9 cellular contexts compared by ENCODE assay signal in the genomic region with DNA sequence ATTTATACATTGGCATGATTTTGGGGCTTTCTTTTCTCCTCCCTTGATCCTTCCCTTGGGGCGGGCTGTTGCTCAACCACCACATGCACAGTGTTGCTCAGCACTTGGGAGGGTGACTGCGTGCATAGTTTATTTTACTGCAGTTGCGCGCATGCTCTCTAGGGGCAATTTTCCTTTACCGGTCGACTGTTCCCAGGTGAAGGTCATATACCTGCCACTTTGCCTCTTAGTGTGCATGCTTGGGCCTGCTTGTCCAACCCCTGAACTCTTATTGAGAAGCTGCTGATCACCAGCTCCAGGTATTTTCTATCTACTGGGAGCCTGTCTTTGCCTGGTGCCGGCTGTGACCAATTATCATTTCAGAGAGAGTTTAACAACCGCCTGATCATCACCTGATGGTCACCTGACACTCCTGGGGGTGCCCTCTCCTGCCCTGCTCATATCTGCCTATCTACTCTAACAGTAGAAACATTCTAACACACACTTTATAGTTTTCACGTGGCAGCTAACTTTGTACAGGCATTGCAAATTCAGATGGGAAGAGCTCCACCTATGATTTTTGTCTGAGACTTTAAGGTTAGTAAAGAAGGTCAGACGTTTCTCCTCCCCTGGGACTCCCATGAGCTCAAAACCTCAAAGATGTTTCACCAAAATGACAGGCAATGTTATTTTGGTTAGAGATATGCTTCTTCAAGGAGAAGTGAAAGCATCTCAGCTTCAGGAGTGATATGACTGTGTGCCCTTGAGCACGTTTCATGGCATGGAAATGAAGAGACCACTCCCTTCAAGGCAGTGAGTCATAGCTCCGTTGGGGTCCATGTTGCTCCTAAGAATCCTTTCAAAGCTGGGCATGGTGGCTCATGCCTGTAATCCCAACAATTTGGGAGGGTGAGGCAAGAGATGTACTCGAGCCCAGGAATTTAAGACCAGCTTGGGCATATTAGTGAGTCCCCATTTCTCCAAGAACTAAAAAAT.
DNase-seq lines count a peak whose midpoint lies in the region; ATAC-seq and TF ChIP-seq lines count a peak whose summit lies in the region.
"Had no signal": no experiment of that assay in that cellular context is flagged by ENCODE, and none has a peak within 500 bp of the region (broad histone marks: within the 10 kb centered on the region; RNA-seq: fewer than 3 reads in every experiment).

No MANE protein-coding gene starts in this region.

- H3K4me3 ChIP-seq in BE2C (ENCODE audit: low read depth, low read length) (no peak overlapping the region), ovary (no peak overlapping the region)

- H3K27ac ChIP-seq in foreskin keratinocyte, result peak overlapping the region; percentile 35
- no peak overlapping the region for H3K27ac ChIP-seq in ovary

- peak; percentile 30 for DNase-seq in activated naive CD4-positive, alpha-beta T cell treated with anti-CD3 and anti-CD28 coated beads, Interleukin-2, amount 10 ng/mL, durations not matched to agents 7 days and 5 days
- no peak for DNase-seq in activated naive CD4-positive, alpha-beta T cell treated with anti-CD3 and anti-CD28 coated beads, Interleukin-2, amount 50 U/mL, for 16 hours
- DNase-seq in NOMO-1 treated with dmso at 0.1 percent for 144 hours (lab: John Stamatoyannopoulos, UW; ENCODE audit: unreplicated experiment), result peak; percentile 91
- DNase-seq in foreskin keratinocyte, result peak; percentile 75 to 93
- DNase-seq in NCI-H128 (lab: John Stamatoyannopoulos, UW; ENCODE audit: unreplicated experiment), result no peak
- no peak for DNase-seq in BE2C
- no peak for DNase-seq in ovary
- DNase-seq: DND-41 had no signal

- peak overlapping the region; percentile 88 for H3K27ac Mint-ChIP-seq in activated naive CD4-positive, alpha-beta T cell treated with anti-CD3 and anti-CD28 coated beads, Interleukin-2, amount 10 ng/mL, durations not matched to agents 7 days and 5 days

- H3K4me1 ChIP-seq in foreskin keratinocyte (peaks cover 9% of the 10 kb centered on the region), BE2C (no peaks in the 10 kb centered on the region; the same call in 1 of the 2 replicates), ovary (ENCODE audit: insufficient read depth) (no peaks in the 10 kb centered on the region)

- no peaks in the 10 kb centered on the region for H3K9me3 Mint-ChIP-seq in activated naive CD4-positive, alpha-beta T cell treated with anti-CD3 and anti-CD28 coated beads, Interleukin-2, amount 10 ng/mL, durations not matched to agents 7 days and 5 days

- no peaks in the 10 kb centered on the region for H3K36me3 Mint-ChIP-seq in activated naive CD4-positive, alpha-beta T cell treated with anti-CD3 and anti-CD28 coated beads, Interleukin-2, amount 10 ng/mL, durations not matched to agents 7 days and 5 days

- H3K9me3 ChIP-seq in BE2C (no peaks in the 10 kb centered on the region), ovary (no peaks in the 10 kb centered on the region)

- intact Hi-C loops in ovary (cut with DNase I), result no loop called here

- peaks cover 3% of the 10 kb centered on the region for H3K27me3 Mint-ChIP-seq in activated naive CD4-positive, alpha-beta T cell treated with anti-CD3 and anti-CD28 coated beads, Interleukin-2, amount 10 ng/mL, durations not matched to agents 7 days and 5 days

- TF ChIP-seq POLR2A in ovary (IDR thresholded peaks at IDR 0.05), result no peak

- ATAC-seq in HG02759 (IDR thresholded peaks at IDR 0.05; ENCODE audit: unreplicated experiment) (peak; percentile 86), foreskin keratinocyte (peak; percentile 85)

- H3K36me3 ChIP-seq in BE2C (no peaks in the 10 kb centered on the region), ovary (no peaks in the 10 kb centered on the region)

- peaks cover 20% of the 10 kb centered on the region for H3K4me1 Mint-ChIP-seq in activated naive CD4-positive, alpha-beta T cell treated with anti-CD3 and anti-CD28 coated beads, Interleukin-2, amount 10 ng/mL, durations not matched to agents 7 days and 5 days

- TF ChIP-seq CTCF in foreskin keratinocyte (conservative IDR thresholded peaks at IDR 0.05) (peak; percentile 15), BE2C (IDR thresholded peaks at IDR 0.05; ENCODE audit: low read depth, low read length) (no peak), ovary (IDR thresholded peaks at IDR 0.05) (no peak)

- no peak for TF ChIP-seq EP300 in ovary (IDR thresholded peaks at IDR 0.05)

- CTCF ChIA-PET in activated naive CD4-positive, alpha-beta T cell treated with anti-CD3 and anti-CD28 coated beads, Interleukin-2, amount 10 ng/mL, durations not matched to agents 7 days and 5 days (lab: Charles Lee), result interaction anchor here (1.1 to 2.3 kb wide), 9 partner anchors 9 to 282 kb away, joined by 3 to 11 read pairs (median 6); a partner anchor contains a TSS

- no peaks in the 10 kb centered on the region for H3K27me3 ChIP-seq in foreskin keratinocyte
- H3K27me3 ChIP-seq in BE2C, result no peaks in the 10 kb centered on the region
- H3K27me3 ChIP-seq in ovary, result no peaks in the 10 kb centered on the region

- WGBS in ovary, 3 donors, result 70 to 76% (median 72%) methylated on average over 13 of the region's 13 CpGs

- no peak overlapping the region for H3K4me3 Mint-ChIP-seq in activated naive CD4-positive, alpha-beta T cell treated with anti-CD3 and anti-CD28 coated beads, Interleukin-2, amount 10 ng/mL, durations not matched to agents 7 days and 5 days

Comparison
In these comparisons a context has a peak if more than half of its experiments do, and no peak if none do; other contexts are left out.
1. DNase-seq: peak in activated naive CD4-positive, alpha-beta T cell treated with anti-CD3 and anti-CD28 coated beads, Interleukin-2, amount 10 ng/mL, durations not matched to agents 7 days and 5 days (single experiment), NOMO-1 treated with dmso at 0.1 percent for 144 hours (single experiment) and foreskin keratinocyte (2 of 2); none in activated naive CD4-positive, alpha-beta T cell treated with anti-CD3 and anti-CD28 coated beads, Interleukin-2, amount 50 U/mL, for 16 hours (single experiment), NCI-H128 (single experiment), BE2C (single experiment) and ovary (0 of 5).